Comparison of ENCODE assay signal across 11 cellular contexts in genomic region chr16:11047057-11047456, GRCh38.
DNase-seq lines count a peak whose midpoint lies in the region; ATAC-seq and TF ChIP-seq lines count a peak whose summit lies in the region.
"Had no signal": no experiment of that assay in that cellular context is flagged by ENCODE, and none has a peak within 500 bp of the region (broad histone marks: within the 10 kb centered on the region; RNA-seq: fewer than 3 reads in every experiment).

No MANE protein-coding gene starts in this region.

- peaks cover 3% of the 10 kb centered on the region; the same call in 1 of the 2 replicates for H3K36me3 ChIP-seq in GM23248 (ENCODE audit: low read depth)
- peaks cover 0 to 86% of the 10 kb centered on the region in 2 donors for H3K36me3 ChIP-seq in left lung

- H3K4me1 ChIP-seq in GM23248 (ENCODE audit: insufficient read depth) (peaks cover 30% of the 10 kb centered on the region), left lung (peaks cover 6 to 29% of the 10 kb centered on the region in 2 donors)

- H2AFZ ChIP-seq in GM23248, result no peak overlapping the region

- H3K79me2 ChIP-seq in GM23248 (ENCODE audit: insufficient read depth), result no peaks in the 10 kb centered on the region

- ATAC-seq in activated CD8-positive, alpha-beta T cell treated with anti-CD3 and anti-CD28 coated beads for 36 hours, result no peak
- peak; percentile 24 for ATAC-seq in left lung
- no peak for ATAC-seq in activated CD8-positive, alpha-beta memory T cell treated with anti-CD3 and anti-CD28 coated beads, Interleukin-2, amount 10 ng/mL, durations not matched to agents 7 days and 5 days
- ATAC-seq in HG03432 (IDR thresholded peaks at IDR 0.05; ENCODE audit: unreplicated experiment), result no peak
- ATAC-seq: T-helper 17 cell had no signal

- H3K27me3 Mint-ChIP-seq in activated CD8-positive, alpha-beta T cell treated with anti-CD3 and anti-CD28 coated beads for 36 hours, result no peaks in the 10 kb centered on the region
- no peaks in the 10 kb centered on the region for H3K27me3 Mint-ChIP-seq in activated CD8-positive, alpha-beta memory T cell treated with anti-CD3 and anti-CD28 coated beads, Interleukin-2, amount 10 ng/mL, durations not matched to agents 7 days and 5 days
- H3K27me3 Mint-ChIP-seq: memory B cell, T-helper 17 cell had no signal

- DNase-seq in AG04450 (ENCODE audit: low read depth, low spot score) (peak; percentile 72), GM23248 (peak; percentile 82), left lung (no peak), NCI-H226 (no peak), RKO (ENCODE audit: low spot score) (no peak)
- no peak for DNase-seq in activated CD8-positive, alpha-beta T cell treated with anti-CD3 and anti-CD28 coated beads for 36 hours
- DNase-seq in activated CD8-positive, alpha-beta memory T cell treated with anti-CD3 and anti-CD28 coated beads, Interleukin-2, amount 10 ng/mL, durations not matched to agents 7 days and 5 days, result no peak
- DNase-seq: activated CD8-positive, alpha-beta memory T cell treated with anti-CD3 and anti-CD28 coated beads, Interleukin-2, amount 50 U/mL, for 4 hours; T-helper 17 cell had no signal

- in situ Hi-C loops in GM23248 (cut with MboI), result no loop called here

- H3K27ac Mint-ChIP-seq in activated CD8-positive, alpha-beta T cell treated with anti-CD3 and anti-CD28 coated beads for 36 hours, result peak overlapping the region; percentile 30
- no peak overlapping the region for H3K27ac Mint-ChIP-seq in activated CD8-positive, alpha-beta memory T cell treated with anti-CD3 and anti-CD28 coated beads, Interleukin-2, amount 10 ng/mL, durations not matched to agents 7 days and 5 days
- H3K27ac Mint-ChIP-seq: memory B cell, T-helper 17 cell had no signal

- POLR2A ChIA-PET in AG04450 (lab: Yijun Ruan, JAX), result interaction anchor here (0.6 kb wide), 1 partner anchor 207 kb away, joined by 10 read pairs; no protein-coding TSS in a partner anchor
- POLR2A ChIA-PET in activated CD8-positive, alpha-beta T cell treated with anti-CD3 and anti-CD28 coated beads for 36 hours (lab: Charles Lee), result interaction anchor here (1.5 kb wide), 1 partner anchor 48 kb away, joined by 3 read pairs; no protein-coding TSS in a partner anchor

- H3K9me2 ChIP-seq in GM23248 (ENCODE audit: insufficient read depth), result no peaks in the 10 kb centered on the region

- H3F3A ChIP-seq in GM23248 (ENCODE audit: insufficient read depth), result peaks cover 24% of the 10 kb centered on the region

- peaks cover 50% of the 10 kb centered on the region for H3K36me3 Mint-ChIP-seq in activated CD8-positive, alpha-beta T cell treated with anti-CD3 and anti-CD28 coated beads for 36 hours (ENCODE audit: low read depth)
- H3K36me3 Mint-ChIP-seq in activated CD8-positive, alpha-beta memory T cell treated with anti-CD3 and anti-CD28 coated beads, Interleukin-2, amount 10 ng/mL, durations not matched to agents 7 days and 5 days, result peaks cover 56% of the 10 kb centered on the region

- H3K9ac ChIP-seq in GM23248, result peak overlapping the region; percentile 36; the same call in 1 of the 2 replicates

- no peak for TF ChIP-seq CTCF in AG04450 (IDR thresholded peaks at IDR 0.05; ENCODE audit: low read depth, low read length)
- TF ChIP-seq CTCF in activated CD8-positive, alpha-beta T cell treated with anti-CD3 and anti-CD28 coated beads for 36 hours (IDR thresholded peaks at IDR 0.05), result no peak
- TF ChIP-seq CTCF in left lung (IDR thresholded peaks at IDR 0.05), result no peak

- H3K4me3 ChIP-seq in AG04450 (ENCODE audit: low read depth, low read length), result no peak overlapping the region
- 0 out of 2 replicates have a peak overlapping the region, but pooled peaks have one; percentile 1 for H3K4me3 ChIP-seq in GM23248
- H3K4me3 ChIP-seq in left lung, result no peak overlapping the region

- CTCF ChIA-PET in AG04450 (lab: Charles Lee), result no interaction called here
- CTCF ChIA-PET in activated CD8-positive, alpha-beta T cell treated with anti-CD3 and anti-CD28 coated beads for 36 hours (lab: Charles Lee), result no interaction called here
- CTCF ChIA-PET in activated CD8-positive, alpha-beta memory T cell treated with anti-CD3 and anti-CD28 coated beads, Interleukin-2, amount 10 ng/mL, durations not matched to agents 7 days and 5 days (lab: Charles Lee), result interaction anchor here (2.3 kb wide), 1 partner anchor 18 kb away, joined by 5 read pairs; no protein-coding TSS in a partner anchor

- H3K4me3 Mint-ChIP-seq in activated CD8-positive, alpha-beta T cell treated with anti-CD3 and anti-CD28 coated beads for 36 hours, result no peak overlapping the region
- H3K4me3 Mint-ChIP-seq in activated CD8-positive, alpha-beta memory T cell treated with anti-CD3 and anti-CD28 coated beads, Interleukin-2, amount 10 ng/mL, durations not matched to agents 7 days and 5 days, result no peak overlapping the region
- H3K4me3 Mint-ChIP-seq: memory B cell, T-helper 17 cell had no signal

- H4K20me1 ChIP-seq in GM23248 (ENCODE audit: insufficient read depth), result no peaks in the 10 kb centered on the region

- H3K27me3 ChIP-seq in AG04450 (ENCODE audit: control insufficient read depth, insufficient read depth, low read length), result no peaks in the 10 kb centered on the region
- no peaks in the 10 kb centered on the region for H3K27me3 ChIP-seq in GM23248 (replicated peaks; ENCODE audit: insufficient read depth)
- H3K27me3 ChIP-seq in left lung, result no peaks in the 10 kb centered on the region

- H3K27ac ChIP-seq in AG04450 (ENCODE audit: low read depth, low read length) (peak overlapping the region; percentile 75), GM23248 (peak overlapping the region; percentile 50), left lung (peak overlapping the region in 1 of 2 donors; percentile 42)

- WGBS in GM23248 (ENCODE audit: low coverage in 1 of 2, low lambda C conversion rate in 2 of 2, missing lambda C conversion rate in 2 of 2), 2 experiments, result 7 to 11% methylated on average over 4 of the region's 4 CpGs

- H3K4me2 ChIP-seq in GM23248 (ENCODE audit: unreplicated experiment), result peak overlapping the region; percentile 74

- H3K9me3 Mint-ChIP-seq in activated CD8-positive, alpha-beta T cell treated with anti-CD3 and anti-CD28 coated beads for 36 hours, result no peaks in the 10 kb centered on the region
- no peaks in the 10 kb centered on the region for H3K9me3 Mint-ChIP-seq in activated CD8-positive, alpha-beta memory T cell treated with anti-CD3 and anti-CD28 coated beads, Interleukin-2, amount 10 ng/mL, durations not matched to agents 7 days and 5 days (ENCODE audit: low read depth)
- H3K9me3 Mint-ChIP-seq: memory B cell had no signal

- intact Hi-C loops in activated CD8-positive, alpha-beta T cell treated with anti-CD3 and anti-CD28 coated beads for 36 hours (cut with micrococcal nuclease), result no loop called here
- intact Hi-C loops in left lung (cut with DNase I), result no loop called here

- peaks cover 44% of the 10 kb centered on the region for H3K4me1 Mint-ChIP-seq in activated CD8-positive, alpha-beta T cell treated with anti-CD3 and anti-CD28 coated beads for 36 hours (ENCODE audit: low read depth)
- H3K4me1 Mint-ChIP-seq in activated CD8-positive, alpha-beta memory T cell treated with anti-CD3 and anti-CD28 coated beads, Interleukin-2, amount 10 ng/mL, durations not matched to agents 7 days and 5 days, result peaks cover 66% of the 10 kb centered on the region

- H3K9me3 ChIP-seq in AG04450 (ENCODE audit: control insufficient read depth, insufficient read depth, low read length) (no peaks in the 10 kb centered on the region), GM23248 (ENCODE audit: low read depth) (no peaks in the 10 kb centered on the region), left lung (no peaks in the 10 kb centered on the region)

Comparison
In these comparisons a context has a peak if more than half of its experiments do, and no peak if none do; other contexts are left out.
1. DNase-seq: peak in AG04450 (single experiment) and GM23248 (single experiment); none in activated CD8-positive, alpha-beta T cell treated with anti-CD3 and anti-CD28 coated beads for 36 hours (single experiment), left lung (0 of 2), activated CD8-positive, alpha-beta memory T cell treated with anti-CD3 and anti-CD28 coated beads, Interleukin-2, amount 10 ng/mL, durations not matched to agents 7 days and 5 days (single experiment), NCI-H226 (single experiment) and RKO (single experiment).